Comparison of ENCODE assay signal across 16 cellular contexts in the genomic region with DNA sequence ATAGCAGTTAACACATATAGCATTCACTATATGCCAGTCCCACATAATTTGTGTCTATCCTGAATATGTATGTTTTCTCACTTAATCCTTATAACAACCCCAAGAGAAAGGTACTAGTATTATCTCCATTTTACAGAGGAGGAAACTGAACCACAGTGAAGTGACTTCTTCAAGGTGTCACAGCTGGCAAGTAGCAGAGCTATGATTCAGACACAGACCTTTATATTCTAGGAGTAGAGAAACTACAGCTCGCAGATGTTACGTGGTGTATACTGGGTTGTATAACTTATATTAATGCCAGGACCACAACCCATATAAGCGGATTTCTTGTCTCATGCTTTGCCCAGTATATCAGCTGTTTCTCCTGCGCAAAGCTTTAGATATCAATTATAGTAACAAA. TPM values are rescaled to one million over a fixed set of nuclear protein-coding genes. Genes with fewer than 3 reads are reported as not detected.
DNase-seq lines count a peak whose midpoint lies in the region; ATAC-seq and TF ChIP-seq lines count a peak whose summit lies in the region.
"Had no signal": no experiment of that assay in that cellular context is flagged by ENCODE, and none has a peak within 500 bp of the region (broad histone marks: within the 10 kb centered on the region; RNA-seq: fewer than 3 reads in every experiment).

No MANE protein-coding gene starts in this region.

- no TSS peak for BruUV-seq in mammary epithelial cell (replicated peaks; lab: Mats Ljungman, UMichigan)

- H3K4me3 ChIP-seq in epithelial cell of esophagus (ENCODE audit: low read length), result no peak overlapping the region
- no peak overlapping the region for H3K4me3 ChIP-seq in mammary epithelial cell (replicated peaks in 1 of 3; ENCODE audit: insufficient read depth in 1 of 3, low read depth in 2 of 3, low read length in 3 of 3)
- no peak overlapping the region for H3K4me3 ChIP-seq in GM23338
- H3K4me3 ChIP-seq: K562, suprapubic skin, vagina had no signal

- H3K4me3 Mint-ChIP-seq in activated naive CD4-positive, alpha-beta T cell treated with anti-CD3 and anti-CD28 coated beads for 36 hours, result no peak overlapping the region
- H3K4me3 Mint-ChIP-seq in T-cell (no peak overlapping the region), GM23338 (no peak overlapping the region)
- H3K4me3 Mint-ChIP-seq: nephron, WTC11 had no signal

- no peak overlapping the region for H3K9ac ChIP-seq in mammary epithelial cell (ENCODE audit: insufficient read depth, low read length)

- peaks cover 56% of the 10 kb centered on the region for H3K36me3 Mint-ChIP-seq in activated naive CD4-positive, alpha-beta T cell treated with anti-CD3 and anti-CD28 coated beads for 36 hours (ENCODE audit: low read depth)
- H3K36me3 Mint-ChIP-seq in T-cell (peaks cover 62% of the 10 kb centered on the region), GM23338 (ENCODE audit: low read depth) (no peaks in the 10 kb centered on the region; the same call in 2 of the 3 replicates)
- H3K36me3 Mint-ChIP-seq: WTC11 had no signal

- no peak overlapping the region for H2AFZ ChIP-seq in mammary epithelial cell (ENCODE audit: low read depth, low read length)
- H2AFZ ChIP-seq in GM23338, result no peak overlapping the region

- peak in 1 of 4 experiments; percentile 47 for ATAC-seq in T-cell (replicated peaks in 1 of 4)
- peak; percentile 79 for ATAC-seq in stimulated activated naive CD8-positive, alpha-beta T cell treated with anti-CD3 and anti-CD28 coated beads, Interleukin-15, Interleukin-2, amounts not matched to agents 100 U/mL and 50 U/mL, for 24 hours
- no peak for ATAC-seq in GM23338

- no peak for TF ChIP-seq CTCF in epithelial cell of esophagus (IDR thresholded peaks at IDR 0.05; ENCODE audit: insufficient read depth, low read depth, low read length, missing control alignments)
- no peak for TF ChIP-seq CTCF in mammary epithelial cell (conservative IDR thresholded peaks at IDR 0.05 in 1 of 2, IDR thresholded peaks at IDR 0.05 in 1 of 2; ENCODE audit: extremely low read depth in 1 of 2, insufficient read depth in 1 of 2, low read depth in 1 of 2, low read length in 2 of 2)
- no peak for TF ChIP-seq CTCF in GM23338 (conservative IDR thresholded peaks at IDR 0.05; ENCODE audit: low read depth in 2 of 2)

- POLR2A ChIA-PET in T-cell (lab: Charles Lee), result interaction anchor here in 1 of 2 donors (0.6 to 2.3 kb wide), 4 partner anchors 12 to 412 kb away, joined by 3 to 8 read pairs (median 4); no protein-coding TSS in a partner anchor

- H3K4me1 Mint-ChIP-seq in activated naive CD4-positive, alpha-beta T cell treated with anti-CD3 and anti-CD28 coated beads for 36 hours (ENCODE audit: low read depth), result peaks cover 48% of the 10 kb centered on the region
- H3K4me1 Mint-ChIP-seq in T-cell, result peaks cover 56 to 62% (median 61%) of the 10 kb centered on the region in 3 donors
- peaks cover 2% of the 10 kb centered on the region; the same call in 1 of the 3 replicates for H3K4me1 Mint-ChIP-seq in GM23338

- intact Hi-C loops in activated naive CD4-positive, alpha-beta T cell treated with anti-CD3 and anti-CD28 coated beads for 36 hours (cut with micrococcal nuclease), result loop anchor here (1.0 to 10.0 kb wide), 10 partner anchors 12 to 1326 kb away; a partner anchor contains a TSS
- intact Hi-C loops in mammary epithelial cell (cut with micrococcal nuclease), result loop anchor here (1.0 to 10.0 kb wide), 6 partner anchors 12 to 546 kb away; no protein-coding TSS in a partner anchor

- no peaks in the 10 kb centered on the region for H3K36me3 ChIP-seq in mammary epithelial cell (ENCODE audit: insufficient read depth, low read length)
- H3K36me3 ChIP-seq in GM23338 (ENCODE audit: insufficient read depth), result no peaks in the 10 kb centered on the region

- no peak for DNase-seq in activated naive CD4-positive, alpha-beta T cell treated with anti-CD3 and anti-CD28 coated beads for 36 hours
- no peak for DNase-seq in activated naive CD4-positive, alpha-beta T cell (lab: John Stamatoyannopoulos, UW)
- no peak for DNase-seq in T-cell
- peak; percentile 11 for DNase-seq in epithelial cell of esophagus (ENCODE audit: low read depth)
- no peak for DNase-seq in stimulated activated naive CD8-positive, alpha-beta T cell treated with anti-CD3 and anti-CD28 coated beads, Interleukin-15, Interleukin-2, amounts not matched to agents 100 U/mL and 50 U/mL, for 24 hours
- no peak for DNase-seq in mammary epithelial cell
- no peak for DNase-seq in GM23338 (ENCODE audit: low spot score)
- no peak for DNase-seq in cerebellum (ENCODE audit: low spot score)
- DNase-seq: NCI-H1092; Right ventricle myocardium superior; stimulated activated CD4-positive, alpha-beta T cell treated with anti-CD3 and anti-CD28 coated beads, Interleukin-4, amount 100 ng/mL, for 1 hour had no signal

- H4K20me1 ChIP-seq in mammary epithelial cell (ENCODE audit: insufficient read depth, low read length) (no peaks in the 10 kb centered on the region), GM23338 (replicated peaks; ENCODE audit: insufficient read depth) (no peaks in the 10 kb centered on the region)

- no peaks in the 10 kb centered on the region for H3K27me3 Mint-ChIP-seq in activated naive CD4-positive, alpha-beta T cell treated with anti-CD3 and anti-CD28 coated beads for 36 hours (ENCODE audit: low read depth)
- no peaks in the 10 kb centered on the region for H3K27me3 Mint-ChIP-seq in T-cell
- H3K27me3 Mint-ChIP-seq in GM23338 (ENCODE audit: insufficient read depth, low read depth, poor library complexity), result peaks cover 1% of the 10 kb centered on the region

- H3K4me2 ChIP-seq in mammary epithelial cell (ENCODE audit: insufficient read depth, low read depth, low read length) (no peak overlapping the region), GM23338 (no peak overlapping the region)

- no peaks in the 10 kb centered on the region for H3K9me3 ChIP-seq in mammary epithelial cell (replicated peaks; ENCODE audit: insufficient read depth, low read length)
- H3K9me3 ChIP-seq: suprapubic skin, vagina had no signal

- CTCF ChIA-PET in activated naive CD4-positive, alpha-beta T cell treated with anti-CD3 and anti-CD28 coated beads for 36 hours (lab: Charles Lee), result interaction anchor here (0.5 to 5.0 kb wide), 23 partner anchors 10 to 424 kb away, joined by 3 to 74 read pairs (median 4); no protein-coding TSS in a partner anchor
- CTCF ChIA-PET in T-cell (lab: Charles Lee) (interaction anchor here (0.6 to 5.1 kb wide), 21 partner anchors 9 to 424 kb away, joined by 3 to 48 read pairs (median 4); no protein-coding TSS in a partner anchor), mammary epithelial cell (lab: Charles Lee; ENCODE audit: low non-redundant PET) (interaction anchor here (0.6 to 1.2 kb wide), 4 partner anchors 12 to 1330 kb away, joined by 4 to 9 read pairs (median 4); no protein-coding TSS in a partner anchor)

- H3K27me3 ChIP-seq in mammary epithelial cell (ENCODE audit: insufficient read depth, low read length) (no peaks in the 10 kb centered on the region), GM23338 (ENCODE audit: insufficient read depth) (no peaks in the 10 kb centered on the region)
- H3K27me3 ChIP-seq: suprapubic skin, vagina had no signal

- H3K27ac Mint-ChIP-seq in activated naive CD4-positive, alpha-beta T cell treated with anti-CD3 and anti-CD28 coated beads for 36 hours, result peak overlapping the region; percentile 68
- peak overlapping the region; percentile 78 to 84 for H3K27ac Mint-ChIP-seq in T-cell
- no peak overlapping the region for H3K27ac Mint-ChIP-seq in GM23338
- H3K27ac Mint-ChIP-seq: nephron had no signal

- H3K9me2 ChIP-seq in GM23338 (ENCODE audit: insufficient read depth), result no peaks in the 10 kb centered on the region

- H3K4me1 ChIP-seq in mammary epithelial cell (ENCODE audit: insufficient read depth, low read length) (peaks cover 24% of the 10 kb centered on the region), GM23338 (ENCODE audit: insufficient read depth) (no peaks in the 10 kb centered on the region)
- H3K4me1 ChIP-seq: vagina had no signal

- no peaks in the 10 kb centered on the region for H3K9me3 Mint-ChIP-seq in activated naive CD4-positive, alpha-beta T cell treated with anti-CD3 and anti-CD28 coated beads for 36 hours
- no peaks in the 10 kb centered on the region for H3K9me3 Mint-ChIP-seq in T-cell
- no peaks in the 10 kb centered on the region for H3K9me3 Mint-ChIP-seq in GM23338
- H3K9me3 Mint-ChIP-seq: nephron, WTC11 had no signal

- 89% methylated on average over 4 of the region's 4 CpGs for WGBS in mammary epithelial cell (ENCODE audit: low coverage, missing lambda C conversion rate)

- H3K79me2 ChIP-seq in mammary epithelial cell (ENCODE audit: insufficient read depth, low read length), result no peaks in the 10 kb centered on the region
- no peaks in the 10 kb centered on the region for H3K79me2 ChIP-seq in GM23338 (replicated peaks; ENCODE audit: insufficient read depth)

- H3K27ac ChIP-seq in mammary epithelial cell (ENCODE audit: insufficient read depth, low read depth, low read length) (no peak overlapping the region), GM23338 (ENCODE audit: low read depth) (no peak overlapping the region)
- H3K27ac ChIP-seq: suprapubic skin, vagina had no signal

- no peaks in the 10 kb centered on the region for H3F3A ChIP-seq in GM23338 (replicated peaks; ENCODE audit: low read depth)

- dilution Hi-C loops in mammary epithelial cell (cut with HindIII; ENCODE audit: low sequenced_read_pairs), result no loop called here

- in situ Hi-C loops in mammary epithelial cell (cut with MboI; ENCODE audit: low sequenced_read_pairs in 2 of 2), result no loop called here

TF ChIP-seq in GM23338, 12 proteins besides CTCF, POLR2A, EP300 and RAD21 (continues in another document):
- TF ChIP-seq, protein P1, sequence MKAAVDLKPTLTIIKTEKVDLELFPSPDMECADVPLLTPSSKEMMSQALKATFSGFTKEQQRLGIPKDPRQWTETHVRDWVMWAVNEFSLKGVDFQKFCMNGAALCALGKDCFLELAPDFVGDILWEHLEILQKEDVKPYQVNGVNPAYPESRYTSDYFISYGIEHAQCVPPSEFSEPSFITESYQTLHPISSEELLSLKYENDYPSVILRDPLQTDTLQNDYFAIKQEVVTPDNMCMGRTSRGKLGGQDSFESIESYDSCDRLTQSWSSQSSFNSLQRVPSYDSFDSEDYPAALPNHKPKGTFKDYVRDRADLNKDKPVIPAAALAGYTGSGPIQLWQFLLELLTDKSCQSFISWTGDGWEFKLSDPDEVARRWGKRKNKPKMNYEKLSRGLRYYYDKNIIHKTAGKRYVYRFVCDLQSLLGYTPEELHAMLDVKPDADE (IDR thresholded peaks at IDR 0.05), result no peak

RNA-seq across cellular contexts. Expression of a gene that starts 29.5 kb away (rescaled TPM):
- 10 to 100 TPM; 75.2 to 76.7 TPM for total RNA-seq in activated naive CD4-positive, alpha-beta T cell treated with anti-CD3 and anti-CD28 coated beads for 36 hours
- 10 to 100 TPM; 47.4 to 68.7 (median 52.4) TPM for total RNA-seq in T-cell
- total RNA-seq in mammary epithelial cell, result 10 to 100 TPM; 31.2 to 48.0 TPM
- polyA plus RNA-seq in mammary epithelial cell, result 17.3 TPM
- polyA minus RNA-seq in mammary epithelial cell, result 23.4 TPM
- 47.8 and 64.3 TPM in 2 replicates for total RNA-seq in GM23338 (2014; rRNA removed; shearing (Covaris generic))
- 51.3 and 64.2 TPM in 2 replicates for polyA plus RNA-seq in GM23338 (2016; fragmentation: Nextera tagmentation; extraction: Ambion mirVana)
- total RNA-seq in cerebellum, result 83.6 TPM
